1 cellular context compared by ENCODE assay signal in genomic region chr5:168947212-168947868, GRCh38.
TF ChIP-seq lines count a peak whose summit lies in the region.

No MANE protein-coding gene starts in this region.

TF ChIP-seq in GM12878, 131 proteins besides CTCF, POLR2A, EP300 and RAD21 (continued from another document):
- TF ChIP-seq RELB (IDR thresholded peaks at IDR 0.05; ENCODE audit: low read depth) (peak; percentile 36; the same call in 1 of the 2 replicates), JUNB (IDR thresholded peaks at IDR 0.05) (no peak), NR2C2 (IDR thresholded peaks at IDR 0.05; ENCODE audit: borderline replicate concordance, control insufficient read depth, insufficient read length, low read depth) (no peak), EGR1 (IDR thresholded peaks at IDR 0.05; ENCODE audit: borderline replicate concordance in 1 of 2, low read depth in 2 of 2, low read length in 2 of 2) (no peak), POLR2AphosphoS5 (IDR thresholded peaks at IDR 0.05; ENCODE audit: low read length) (no peak), IKZF1 (conservative IDR thresholded peaks at IDR 0.05) (peak; percentile 41; the same call in 1 of the 2 replicates), HDAC2 (IDR thresholded peaks at IDR 0.05) (no peak), STAT3 (IDR thresholded peaks at IDR 0.05; ENCODE audit: low read depth, low read length) (no peak), IKZF2 (IDR thresholded peaks at IDR 0.05) (0 out of 4 replicates have a peak, but pooled peaks of 1 of the 2 experiments have one; percentile 31), IRF4 (IDR thresholded peaks at IDR 0.05; ENCODE audit: low read depth, low read length) (no peak), SMARCA5 (IDR thresholded peaks at IDR 0.05) (0 out of 2 replicates have a peak, but pooled peaks have one; percentile 26), GATAD2B (conservative IDR thresholded peaks at IDR 0.05; ENCODE audit: low read depth) (peak; percentile 35; the same call in 1 of the 2 replicates), MEF2B (IDR thresholded peaks at IDR 0.05; ENCODE audit: partially characterized antibody, poor library complexity, severe bottlenecking) (peak; percentile 87), YY1 (IDR thresholded peaks at IDR 0.05; ENCODE audit: low read depth, low read length) (peak; percentile 40; the same call in 1 of the 2 replicates)
- TF ChIP-seq, protein P1, sequence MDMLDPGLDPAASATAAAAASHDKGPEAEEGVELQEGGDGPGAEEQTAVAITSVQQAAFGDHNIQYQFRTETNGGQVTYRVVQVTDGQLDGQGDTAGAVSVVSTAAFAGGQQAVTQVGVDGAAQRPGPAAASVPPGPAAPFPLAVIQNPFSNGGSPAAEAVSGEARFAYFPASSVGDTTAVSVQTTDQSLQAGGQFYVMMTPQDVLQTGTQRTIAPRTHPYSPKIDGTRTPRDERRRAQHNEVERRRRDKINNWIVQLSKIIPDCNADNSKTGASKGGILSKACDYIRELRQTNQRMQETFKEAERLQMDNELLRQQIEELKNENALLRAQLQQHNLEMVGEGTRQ (IDR thresholded peaks at IDR 0.05; ENCODE audit: borderline replicate concordance, low read depth, low read length) = no peak
TF ChIP-seq in GM12878: peak in this region for 9.
